Comparison of ENCODE assay signal across 25 cellular contexts in genomic region chr16:78257376-78257728, GRCh38.
A peak's percentile ranks its signal among the peaks of the same experiment; 100 is the strongest.
DNase-seq lines count a peak whose midpoint lies in the region; ATAC-seq, FAIRE-seq and TF ChIP-seq lines count a peak whose summit lies in the region.
"Had no signal": no experiment of that assay in that cellular context is flagged by ENCODE, and none has a peak within 500 bp of the region (broad histone marks: within the 10 kb centered on the region; RNA-seq: fewer than 3 reads in every experiment).

No MANE protein-coding gene starts in this region.

- peaks cover 4% of the 10 kb centered on the region for H3K79me1 ChIP-seq in mesenchymal stem cell (replicated peaks; ENCODE audit: low read length, poor library complexity, severe bottlenecking)

- H3K14ac ChIP-seq in mesenchymal stem cell (ENCODE audit: low read length in 2 of 2) = no peak overlapping the region

- no peak overlapping the region for H4K8ac ChIP-seq in mesenchymal stem cell (ENCODE audit: low read length)

- H3K4me2 ChIP-seq in astrocyte (ENCODE audit: low read length) (peak overlapping the region; percentile 16), mesenchymal stem cell (ENCODE audit: low read length, poor library complexity, severe bottlenecking) (peak overlapping the region; percentile 37), smooth muscle cell (peak overlapping the region; percentile 69)

- no peak overlapping the region for H2BK12ac ChIP-seq in mesenchymal stem cell (ENCODE audit: low read length in 2 of 2)

- H4K20me1 ChIP-seq in astrocyte (ENCODE audit: insufficient read depth, low read length) = no peaks in the 10 kb centered on the region
- no peaks in the 10 kb centered on the region for H4K20me1 ChIP-seq in smooth muscle cell (ENCODE audit: low read depth)

- no peak overlapping the region for H3K9ac ChIP-seq in HUES48 (ENCODE audit: low read depth, low read length)
- no peak overlapping the region for H3K9ac ChIP-seq in astrocyte (ENCODE audit: low read length)
- H3K9ac ChIP-seq in mesenchymal stem cell (ENCODE audit: low read length) = no peak overlapping the region
- no peak overlapping the region for H3K9ac ChIP-seq in smooth muscle cell (ENCODE audit: low read depth)

- H3K9me3 Mint-ChIP-seq in astrocyte (ENCODE audit: unreplicated experiment) = peaks cover 3% of the 10 kb centered on the region
- peaks cover 0 to 2% (median 0%) of the 10 kb centered on the region in 9 donors for H3K9me3 Mint-ChIP-seq in naive thymus-derived CD8-positive, alpha-beta T cell
- H3K9me3 Mint-ChIP-seq in stimulated activated naive B cell treated with anti-CD40 and anti-IgM and Interleukin-4, amounts not matched to agents 10 μg/mL and 1 μg/mL and 100 μg/mL, for 72 hours = no peaks in the 10 kb centered on the region
- H3K9me3 Mint-ChIP-seq: activated naive CD4-positive, alpha-beta T cell treated with anti-CD3 and anti-CD28 coated beads, Interleukin-2, amount 50 U/mL, for 72 hours; CD4-positive, CD25-positive, alpha-beta regulatory T cell; natural killer cell had no signal

- no peaks in the 10 kb centered on the region for H3K9me3 ChIP-seq in HUES48 (ENCODE audit: control insufficient read depth, insufficient read depth, low read length)
- H3K9me3 ChIP-seq in astrocyte (ENCODE audit: insufficient read depth, low read depth, low read length) = no peaks in the 10 kb centered on the region
- H3K9me3 ChIP-seq in mesenchymal stem cell (ENCODE audit: control insufficient read depth, low read length) = no peaks in the 10 kb centered on the region
- H3K9me3 ChIP-seq in smooth muscle cell (replicated peaks; ENCODE audit: low read depth) = no peaks in the 10 kb centered on the region
- H3K9me3 ChIP-seq: colonic mucosa, HAP-1, thoracic aorta had no signal

- POLR2A ChIA-PET in naive thymus-derived CD8-positive, alpha-beta T cell (lab: Charles Lee) = no interaction called here

- no peaks in the 10 kb centered on the region for H3K36me3 ChIP-seq in HUES48 (ENCODE audit: control insufficient read depth, insufficient read depth, low read length)
- no peaks in the 10 kb centered on the region for H3K36me3 ChIP-seq in astrocyte (ENCODE audit: insufficient read depth, low read length)
- H3K36me3 ChIP-seq in mesenchymal stem cell (ENCODE audit: control insufficient read depth in 1 of 2, insufficient read depth in 2 of 2, low read depth in 1 of 2, low read length in 2 of 2) = no peaks in the 10 kb centered on the region
- H3K36me3 ChIP-seq in smooth muscle cell (ENCODE audit: low read depth) = no peaks in the 10 kb centered on the region
- H3K36me3 ChIP-seq: brain microvascular endothelial cell, colonic mucosa, HAP-1, thoracic aorta had no signal

- H3K4me3 ChIP-seq in HUES48 (ENCODE audit: low read depth, low read length) (no peak overlapping the region), astrocyte (ENCODE audit: insufficient read depth, low read depth, low read length) (no peak overlapping the region), mesenchymal stem cell (ENCODE audit: insufficient read depth in 1 of 2, low read depth in 1 of 2, low read length in 2 of 2) (no peak overlapping the region), smooth muscle cell (no peak overlapping the region)
- H3K4me3 ChIP-seq: colonic mucosa, HAP-1, thoracic aorta had no signal

- no peak overlapping the region for H2BK5ac ChIP-seq in mesenchymal stem cell (ENCODE audit: low read depth, low read length, poor library complexity, severe bottlenecking)

- H2AFZ ChIP-seq in astrocyte (ENCODE audit: low read depth, low read length) (no peak overlapping the region), mesenchymal stem cell (ENCODE audit: low read depth, low read length) (no peak overlapping the region), smooth muscle cell (ENCODE audit: low read depth) (no peak overlapping the region)

- WGBS in mesenchymal stem cell = 12% methylated on average over 6 of the region's 8 CpGs
- WGBS in smooth muscle cell (ENCODE audit: low lambda C conversion rate) = 21% methylated on average over 8 of the region's 8 CpGs

- no peak overlapping the region for H3K4me3 Mint-ChIP-seq in astrocyte (ENCODE audit: unreplicated experiment)
- no peak overlapping the region for H3K4me3 Mint-ChIP-seq in naive thymus-derived CD8-positive, alpha-beta T cell
- H3K4me3 Mint-ChIP-seq in stimulated activated naive B cell treated with anti-CD40 and anti-IgM and Interleukin-4, amounts not matched to agents 10 μg/mL and 1 μg/mL and 100 μg/mL, for 72 hours = no peak overlapping the region
- H3K4me3 Mint-ChIP-seq: CD4-positive, CD25-positive, alpha-beta regulatory T cell; natural killer cell had no signal

- H3K27ac Mint-ChIP-seq in astrocyte (ENCODE audit: unreplicated experiment) = no peak overlapping the region
- no peak overlapping the region for H3K27ac Mint-ChIP-seq in naive thymus-derived CD8-positive, alpha-beta T cell
- H3K27ac Mint-ChIP-seq in stimulated activated naive B cell treated with anti-CD40 and anti-IgM and Interleukin-4, amounts not matched to agents 10 μg/mL and 1 μg/mL and 100 μg/mL, for 72 hours = no peak overlapping the region
- H3K27ac Mint-ChIP-seq: activated naive CD4-positive, alpha-beta T cell treated with anti-CD3 and anti-CD28 coated beads, Interleukin-2, amount 50 U/mL, for 72 hours; CD4-positive, CD25-positive, alpha-beta regulatory T cell; natural killer cell had no signal

- no peaks in the 10 kb centered on the region for H3K27me3 ChIP-seq in HUES48 (ENCODE audit: control insufficient read depth, insufficient read depth, low read length)
- no peaks in the 10 kb centered on the region for H3K27me3 ChIP-seq in astrocyte (ENCODE audit: insufficient read depth, low read length)
- no peaks in the 10 kb centered on the region for H3K27me3 ChIP-seq in mesenchymal stem cell (ENCODE audit: control insufficient read depth in 1 of 2, insufficient read depth in 1 of 2, low read length in 2 of 2)
- peaks cover 37% of the 10 kb centered on the region for H3K27me3 ChIP-seq in smooth muscle cell (ENCODE audit: low read depth)
- H3K27me3 ChIP-seq: brain microvascular endothelial cell, colonic mucosa had no signal

- peaks cover 2% of the 10 kb centered on the region for H3K36me3 Mint-ChIP-seq in astrocyte (ENCODE audit: low read depth, unreplicated experiment)
- peaks cover 0 to 4% (median 0%) of the 10 kb centered on the region in 3 donors for H3K36me3 Mint-ChIP-seq in naive thymus-derived CD8-positive, alpha-beta T cell
- H3K36me3 Mint-ChIP-seq in stimulated activated naive B cell treated with anti-CD40 and anti-IgM and Interleukin-4, amounts not matched to agents 10 μg/mL and 1 μg/mL and 100 μg/mL, for 72 hours = no peaks in the 10 kb centered on the region
- H3K36me3 Mint-ChIP-seq: activated naive CD4-positive, alpha-beta T cell treated with anti-CD3 and anti-CD28 coated beads, Interleukin-2, amount 50 U/mL, for 72 hours; CD4-positive, CD25-positive, alpha-beta regulatory T cell; natural killer cell had no signal

- no peak overlapping the region for H2BK120ac ChIP-seq in mesenchymal stem cell (ENCODE audit: low read depth, low read length)

- H3K27me3 Mint-ChIP-seq in astrocyte (ENCODE audit: low read depth, unreplicated experiment) = no peaks in the 10 kb centered on the region
- H3K27me3 Mint-ChIP-seq in naive thymus-derived CD8-positive, alpha-beta T cell = no peaks in the 10 kb centered on the region
- H3K27me3 Mint-ChIP-seq in stimulated activated naive B cell treated with anti-CD40 and anti-IgM and Interleukin-4, amounts not matched to agents 10 μg/mL and 1 μg/mL and 100 μg/mL, for 72 hours = no peaks in the 10 kb centered on the region
- H3K27me3 Mint-ChIP-seq: CD4-positive, CD25-positive, alpha-beta regulatory T cell had no signal

- ATAC-seq in naive thymus-derived CD8-positive, alpha-beta T cell = no peak
- no peak for ATAC-seq in HG02885 (IDR thresholded peaks at IDR 0.05; ENCODE audit: poor library complexity, unreplicated experiment)
- ATAC-seq in stimulated activated naive B cell treated with anti-CD40 and anti-IgM and Interleukin-4, amounts not matched to agents 10 μg/mL and 1 μg/mL and 100 μg/mL, for 72 hours (replicated peaks) = no peak
- ATAC-seq: activated naive CD4-positive, alpha-beta T cell treated with anti-CD3 and anti-CD28 coated beads, Interleukin-2, amount 50 U/mL, for 72 hours; left cardiac atrium; natural killer cell; PC-3 had no signal

- H3K4me1 ChIP-seq in HUES48 (ENCODE audit: control insufficient read depth, insufficient read depth, low read length) = peaks cover 23% of the 10 kb centered on the region
- H3K4me1 ChIP-seq in astrocyte (ENCODE audit: insufficient read depth, low read length) = no peaks in the 10 kb centered on the region
- peaks cover 13% of the 10 kb centered on the region for H3K4me1 ChIP-seq in mesenchymal stem cell (ENCODE audit: control insufficient read depth, insufficient read depth, low read depth, low read length)
- H3K4me1 ChIP-seq in smooth muscle cell (ENCODE audit: low read depth) = peaks cover 15% of the 10 kb centered on the region
- H3K4me1 ChIP-seq: colonic mucosa, HAP-1 had no signal

- no peak for DNase-seq in astrocyte (ENCODE audit: low read depth)
- DNase-seq in mesenchymal stem cell = peak; percentile 81
- no peak for DNase-seq in smooth muscle cell (lab: John Stamatoyannopoulos, UW; ENCODE audit: unreplicated experiment)
- DNase-seq in naive thymus-derived CD8-positive, alpha-beta T cell = no peak
- no peak for DNase-seq in stimulated activated naive B cell treated with anti-CD40 and anti-IgM and Interleukin-4, amounts not matched to agents 10 μg/mL and 1 μg/mL and 100 μg/mL, for 72 hours
- DNase-seq: activated CD4-positive, alpha-beta T cell treated with anti-CD3 and anti-CD28 coated beads for 48 hours; brain microvascular endothelial cell; CD4-positive, CD25-positive, alpha-beta regulatory T cell; colonic mucosa; GDM1; KG1; left cardiac atrium; MV-4-11; natural killer cell; NCI-H1930; NCI-H446; PC-3; SIG-M5; stimulated activated CD4-positive, alpha-beta T cell treated with anti-CD3 and anti-CD28 coated beads, Interleukin-1b, Interleukin-23, amount 100 ng/mL, for 48 hours; T-helper 1 cell had no signal

- H4K91ac ChIP-seq in mesenchymal stem cell (ENCODE audit: low read length) = no peak overlapping the region

- H2AK5ac ChIP-seq in mesenchymal stem cell (ENCODE audit: low read length, severe bottlenecking) = no peak overlapping the region

- peak overlapping the region in 1 of 2 experiments; percentile 28 for H3K4ac ChIP-seq in mesenchymal stem cell (ENCODE audit: low read depth in 1 of 2, low read length in 2 of 2)

- TF ChIP-seq CTCF in astrocyte (IDR thresholded peaks at IDR 0.05; ENCODE audit: insufficient read depth, low read depth, low read length) (no peak), smooth muscle cell (IDR thresholded peaks at IDR 0.05; ENCODE audit: borderline replicate concordance, insufficient read depth, poor library complexity, severe bottlenecking) (no peak)

- H3K27ac ChIP-seq in HUES48 (ENCODE audit: low read depth, low read length) (peak overlapping the region; percentile 36), astrocyte (ENCODE audit: low read depth, low read length) (no peak overlapping the region), mesenchymal stem cell (ENCODE audit: low read length, poor library complexity, severe bottlenecking) (peak overlapping the region; percentile 93), smooth muscle cell (ENCODE audit: low read depth) (no peak overlapping the region)
- H3K27ac ChIP-seq: brain microvascular endothelial cell, colonic mucosa, thoracic aorta had no signal

- peaks cover 12% of the 10 kb centered on the region for H3K4me1 Mint-ChIP-seq in astrocyte (ENCODE audit: low read depth, unreplicated experiment)
- H3K4me1 Mint-ChIP-seq in naive thymus-derived CD8-positive, alpha-beta T cell = no peaks in the 10 kb centered on the region
- H3K4me1 Mint-ChIP-seq in stimulated activated naive B cell treated with anti-CD40 and anti-IgM and Interleukin-4, amounts not matched to agents 10 μg/mL and 1 μg/mL and 100 μg/mL, for 72 hours = no peaks in the 10 kb centered on the region
- H3K4me1 Mint-ChIP-seq: CD4-positive, CD25-positive, alpha-beta regulatory T cell; natural killer cell had no signal

- peak overlapping the region in 1 of 2 experiments; percentile 40 for H3K18ac ChIP-seq in mesenchymal stem cell (ENCODE audit: low read depth in 1 of 2, low read length in 2 of 2)

- H3K23ac ChIP-seq in mesenchymal stem cell (ENCODE audit: low read length in 2 of 2) = no peak overlapping the region

- no peaks in the 10 kb centered on the region for H3K79me2 ChIP-seq in astrocyte (ENCODE audit: insufficient read depth, low read length)
- H3K79me2 ChIP-seq in smooth muscle cell (ENCODE audit: low read depth) = no peaks in the 10 kb centered on the region

- no peak overlapping the region for H2BK15ac ChIP-seq in mesenchymal stem cell (ENCODE audit: low read depth, poor library complexity, severe bottlenecking)

- H3F3A ChIP-seq in smooth muscle cell (ENCODE audit: low read depth) = no peaks in the 10 kb centered on the region

- no peak for FAIRE-seq in astrocyte (lab: Jason Lieb, UNC)

Comparison
In these comparisons a context has a peak if more than half of its experiments do, and no peak if none do; other contexts are left out.
1. H3K27ac ChIP-seq: peak in HUES48 (single experiment) and mesenchymal stem cell (single experiment); none in astrocyte (single experiment) and smooth muscle cell (single experiment).
2. H3K4me2 ChIP-seq: peak in every context shown above with its lines; median percentile 69 in smooth muscle cell; 37 in mesenchymal stem cell; 16 in astrocyte.